In the genomic region with DNA sequence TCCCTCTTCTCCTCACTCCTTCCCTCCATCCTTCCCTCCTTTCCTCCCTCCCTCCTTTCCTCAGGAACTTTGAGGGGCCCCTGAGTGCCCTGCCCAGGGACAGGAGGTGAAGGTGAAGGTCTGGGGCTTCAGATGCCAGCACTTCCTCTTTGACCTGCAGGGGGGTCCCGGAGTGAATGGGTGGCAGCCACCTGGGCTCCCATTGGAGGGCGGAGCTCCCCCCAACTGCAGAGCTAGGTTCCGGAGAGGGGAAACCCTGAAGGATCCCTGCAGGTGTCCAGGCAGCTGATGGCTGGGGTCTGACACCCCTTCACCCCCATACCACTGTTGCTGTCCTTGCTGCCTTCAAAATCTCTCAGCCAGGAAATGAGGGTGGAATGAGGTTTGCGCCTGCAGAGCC, we compare ENCODE assay signal across 26 cellular contexts.
DNase-seq lines count a peak whose midpoint lies in the region; ATAC-seq, FAIRE-seq and TF ChIP-seq lines count a peak whose summit lies in the region.
"Had no signal": no experiment of that assay in that cellular context is flagged by ENCODE, and none has a peak within 500 bp of the region (broad histone marks: within the 10 kb centered on the region; RNA-seq: fewer than 3 reads in every experiment).

No MANE protein-coding gene starts in this region.

- H3K4me1 ChIP-seq in heart right ventricle (no peaks in the 10 kb centered on the region), HepG2 (ENCODE audit: insufficient read depth, low read length) (peaks cover 97% of the 10 kb centered on the region), tibial nerve (peaks cover 0 to 60% (median 22%) of the 10 kb centered on the region in 4 donors)
- H3K4me1 ChIP-seq: A549, Caco-2 had no signal

- H3K79me2 ChIP-seq in HepG2 (ENCODE audit: insufficient read depth, low read length), result peaks cover 91% of the 10 kb centered on the region

- no peaks in the 10 kb centered on the region for H3K27me3 Mint-ChIP-seq in neural crest cell (ENCODE audit: low read depth)
- no peaks in the 10 kb centered on the region for H3K27me3 Mint-ChIP-seq in type B pancreatic cell
- H3K27me3 Mint-ChIP-seq: B cell; CD4-positive, alpha-beta T cell had no signal

- 84 to 91% methylated on average over 4 of the region's 4 CpGs for WGBS in heart right ventricle, 2 donors
- WGBS in HepG2 (ENCODE audit: low lambda C conversion rate), result 93% methylated on average over 4 of the region's 4 CpGs
- WGBS in tibial nerve, 2 donors, result 67 to 87% methylated on average over 4 of the region's 4 CpGs

- intact Hi-C loops in Right ventricle myocardium inferior (cut with DNase I) (no loop called here), heart right ventricle (cut with DNase I) (no loop called here), HepG2 (cut with micrococcal nuclease; ENCODE audit: unreplicated experiment) (no loop called here)

- in situ Hi-C loops in HepG2 (cut with HindIII; ENCODE audit: extremely low pct_ligation_motif_present, low pct_unique_long_range_greater_than_20kb), result no loop called here

- no peaks in the 10 kb centered on the region for H3K36me3 Mint-ChIP-seq in neural crest cell (ENCODE audit: low read depth)
- no peaks in the 10 kb centered on the region for H3K36me3 Mint-ChIP-seq in type B pancreatic cell
- H3K36me3 Mint-ChIP-seq: CD8-positive, alpha-beta T cell had no signal

- peaks cover 0 to 12% (median 0%) of the 10 kb centered on the region in 7 donors for H3K27me3 ChIP-seq in heart right ventricle
- H3K27me3 ChIP-seq in HepG2 (ENCODE audit: control insufficient read depth in 1 of 2, insufficient read depth in 2 of 2, low read length in 2 of 2), result no peaks in the 10 kb centered on the region
- H3K27me3 ChIP-seq in tibial nerve, result no peaks in the 10 kb centered on the region
- H3K27me3 ChIP-seq: BLaER1 treated with 17β-estradiol and CSF1 and Interleukin-3, amounts not matched to agents 10 nM and 100 nM had no signal

- TF ChIP-seq EP300 in HepG2 (IDR thresholded peaks at IDR 0.05; ENCODE audit: low read depth in 2 of 2, low read length in 2 of 2) (no peak), HepG2 (CRISPR knock-in tag; IDR thresholded peaks at IDR 0.05; ENCODE audit: borderline replicate concordance) (no peak), tibial nerve (IDR thresholded peaks at IDR 0.05) (no peak)

- H3K27ac Mint-ChIP-seq in neural crest cell (ENCODE audit: unreplicated experiment), result peak overlapping the region; percentile 12
- no peak overlapping the region for H3K27ac Mint-ChIP-seq in type B pancreatic cell
- H3K27ac Mint-ChIP-seq: B cell; CD4-positive, alpha-beta T cell; CD8-positive, alpha-beta T cell had no signal

- no peak overlapping the region for H3K9ac ChIP-seq in HepG2 (ENCODE audit: insufficient read depth, low read depth, low read length)
- H3K9ac ChIP-seq: BLaER1 treated with 17β-estradiol and CSF1 and Interleukin-3, amounts not matched to agents 10 nM and 100 nM had no signal

- no TSS peak for BruUV-seq in HepG2 (replicated peaks; lab: Mats Ljungman, UMichigan)

- no peak overlapping the region for H2AFZ ChIP-seq in HepG2 (ENCODE audit: low read length)

- no peak overlapping the region for H3K27ac ChIP-seq in heart right ventricle
- H3K27ac ChIP-seq in HepG2 (ENCODE audit: extremely low read length, insufficient read depth, low read length), result no peak overlapping the region
- peak overlapping the region; percentile 0 to 92 (median 66) for H3K27ac ChIP-seq in tibial nerve
- H3K27ac ChIP-seq: 22Rv1; A549; BLaER1 treated with 17β-estradiol and CSF1 and Interleukin-3, amounts not matched to agents 10 nM and 100 nM; C4-2B had no signal

- no peak for FAIRE-seq in HepG2 (lab: Jason Lieb, UNC)
- FAIRE-seq: A549, D721Med, GM12878, GM12892, GM18507 had no signal

- DNase-seq in Right ventricle myocardium inferior (ENCODE audit: missing footprints) (peak; percentile 40), heart right ventricle (no peak), HepG2 (ENCODE audit: low spot score) (no peak), neural crest cell (ENCODE audit: low read depth, low spot score) (no peak), tibial nerve (ENCODE audit: low spot score in 2 of 2) (no peak), NCI-H128 (lab: John Stamatoyannopoulos, UW; ENCODE audit: unreplicated experiment) (no peak), type B pancreatic cell (ENCODE audit: extremely low spot score, unreplicated experiment) (no peak)
- DNase-seq: AML-193; Caco-2; Calu3; CD4-positive, alpha-beta T cell; CD8-positive, alpha-beta T cell; DMS79; DND-41; EL; GDM1 had no signal

- H3K9me3 Mint-ChIP-seq in neural crest cell, result no peaks in the 10 kb centered on the region
- H3K9me3 Mint-ChIP-seq in type B pancreatic cell, result no peaks in the 10 kb centered on the region
- H3K9me3 Mint-ChIP-seq: CD4-positive, alpha-beta T cell; CD8-positive, alpha-beta T cell had no signal

- H3K4me3 Mint-ChIP-seq in neural crest cell, result no peak overlapping the region
- no peak overlapping the region for H3K4me3 Mint-ChIP-seq in type B pancreatic cell
- H3K4me3 Mint-ChIP-seq: B cell; CD4-positive, alpha-beta T cell; CD8-positive, alpha-beta T cell had no signal

- H3K9me3 ChIP-seq in heart right ventricle (no peaks in the 10 kb centered on the region), HepG2 (ENCODE audit: low read length) (no peaks in the 10 kb centered on the region), tibial nerve (no peaks in the 10 kb centered on the region)
- H3K9me3 ChIP-seq: A549; BLaER1 treated with 17β-estradiol and CSF1 and Interleukin-3, amounts not matched to agents 10 nM and 100 nM; Caco-2 had no signal

- H3K4me1 Mint-ChIP-seq in neural crest cell (peaks cover 42% of the 10 kb centered on the region), type B pancreatic cell (ENCODE audit: unreplicated experiment) (peaks cover 4% of the 10 kb centered on the region)
- H3K4me1 Mint-ChIP-seq: B cell had no signal

- H3K4me2 ChIP-seq in HepG2 (ENCODE audit: low read depth, low read length), result peak overlapping the region; percentile 79
- H3K4me2 ChIP-seq: A549; BLaER1 treated with 17β-estradiol and CSF1 and Interleukin-3, amounts not matched to agents 10 nM and 100 nM had no signal

- TF ChIP-seq CTCF in heart right ventricle (IDR thresholded peaks at IDR 0.05), result no peak
- no peak for TF ChIP-seq CTCF in HepG2 (CRISPR knock-in tag; IDR thresholded peaks at IDR 0.05)
- TF ChIP-seq CTCF in neural crest cell (conservative IDR thresholded peaks at IDR 0.05), result no peak
- TF ChIP-seq CTCF in tibial nerve (IDR thresholded peaks at IDR 0.05), result no peak
- TF ChIP-seq CTCF in type B pancreatic cell (conservative IDR thresholded peaks at IDR 0.05), result no peak

- POLR2A ChIA-PET in HepG2 (lab: Yijun Ruan, JAX), result no interaction called here

- no peak for ATAC-seq in Right ventricle myocardium inferior
- ATAC-seq in heart right ventricle, result no peak
- no peak for ATAC-seq in HepG2
- no peak for ATAC-seq in HG03097 (IDR thresholded peaks at IDR 0.05; ENCODE audit: low FRiP score, unreplicated experiment)
- ATAC-seq: A549; CD8-positive, alpha-beta T cell; GM12878 had no signal

- CTCF ChIA-PET in HepG2 (lab: Yijun Ruan, JAX; ENCODE audit: low intra/inter-chr PET ratio, low total read pairs), result no interaction called here

- H4K20me1 ChIP-seq in HepG2 (ENCODE audit: insufficient read depth, low read length), result no peaks in the 10 kb centered on the region; the same call in 1 of the 2 replicates

- H3K36me3 ChIP-seq in heart right ventricle, result no peaks in the 10 kb centered on the region
- H3K36me3 ChIP-seq in HepG2 (replicated peaks in 1 of 2; ENCODE audit: control insufficient read depth in 1 of 2, insufficient read depth in 2 of 2, low read length in 2 of 2), result no peaks in the 10 kb centered on the region; a peak in 2 of 5 replicates
- no peaks in the 10 kb centered on the region for H3K36me3 ChIP-seq in tibial nerve
- H3K36me3 ChIP-seq: BLaER1 treated with 17β-estradiol and CSF1 and Interleukin-3, amounts not matched to agents 10 nM and 100 nM had no signal

- no peak for TF ChIP-seq POLR2A in HepG2 (IDR thresholded peaks at IDR 0.05; ENCODE audit: insufficient read depth in 1 of 2, low read depth in 2 of 2, low read length in 2 of 2)
- TF ChIP-seq POLR2A in tibial nerve (IDR thresholded peaks at IDR 0.05), result no peak

- no peak for TF ChIP-seq RAD21 in HepG2 (CRISPR knock-in tag; IDR thresholded peaks at IDR 0.05)

- H3K4me3 ChIP-seq in heart right ventricle (no peak overlapping the region), HepG2 (replicated peaks in 1 of 3; ENCODE audit: insufficient read depth in 1 of 3, low read depth in 2 of 3, low read length in 3 of 3) (peak overlapping the region in 1 of 3 experiments; percentile 78; a peak in 1 of 6 replicates), tibial nerve (peak overlapping the region in 1 of 4 donors; percentile 1)
- H3K4me3 ChIP-seq: A549; BLaER1 treated with 17β-estradiol and CSF1 and Interleukin-3, amounts not matched to agents 10 nM and 100 nM; GM12878 had no signal

TF ChIP-seq in HepG2, 621 proteins besides CTCF, POLR2A, EP300 and RAD21 (continues in another document):
- TF ChIP-seq SOX5 (CRISPR knock-in tag; IDR thresholded peaks at IDR 0.05; ENCODE audit: borderline replicate concordance) (no peak), SRF (IDR thresholded peaks at IDR 0.05; ENCODE audit: low read depth, low read length) (no peak), ZNF569 (CRISPR knock-in tag; IDR thresholded peaks at IDR 0.05; ENCODE audit: borderline replicate concordance) (no peak), THAP7 (CRISPR knock-in tag; IDR thresholded peaks at IDR 0.05) (no peak), FOXK1 (CRISPR knock-in tag; IDR thresholded peaks at IDR 0.05; ENCODE audit: borderline replicate concordance, low read depth) (no peak)
- TF ChIP-seq, protein P1, sequence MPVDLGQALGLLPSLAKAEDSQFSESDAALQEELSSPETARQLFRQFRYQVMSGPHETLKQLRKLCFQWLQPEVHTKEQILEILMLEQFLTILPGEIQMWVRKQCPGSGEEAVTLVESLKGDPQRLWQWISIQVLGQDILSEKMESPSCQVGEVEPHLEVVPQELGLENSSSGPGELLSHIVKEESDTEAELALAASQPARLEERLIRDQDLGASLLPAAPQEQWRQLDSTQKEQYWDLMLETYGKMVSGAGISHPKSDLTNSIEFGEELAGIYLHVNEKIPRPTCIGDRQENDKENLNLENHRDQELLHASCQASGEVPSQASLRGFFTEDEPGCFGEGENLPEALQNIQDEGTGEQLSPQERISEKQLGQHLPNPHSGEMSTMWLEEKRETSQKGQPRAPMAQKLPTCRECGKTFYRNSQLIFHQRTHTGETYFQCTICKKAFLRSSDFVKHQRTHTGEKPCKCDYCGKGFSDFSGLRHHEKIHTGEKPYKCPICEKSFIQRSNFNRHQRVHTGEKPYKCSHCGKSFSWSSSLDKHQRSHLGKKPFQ (CRISPR knock-in tag; IDR thresholded peaks at IDR 0.05; ENCODE audit: insufficient replicate concordance), result no peak

Comparison
In these comparisons a context has a peak if more than half of its experiments do, and no peak if none do; other contexts are left out.
1. H3K27ac ChIP-seq: peak in tibial nerve (4 of 4); none in heart right ventricle (0 of 10) and HepG2 (single experiment).